Comparison of ENCODE assay signal across 8 cellular contexts in genomic region chr18:46555724-46556123, GRCh38.
A peak's percentile ranks its signal among the peaks of the same experiment; 100 is the strongest.
DNase-seq lines count a peak whose midpoint lies in the region; ATAC-seq, FAIRE-seq and TF ChIP-seq lines count a peak whose summit lies in the region.

No MANE protein-coding gene starts in this region.

- intact Hi-C loops in left cardiac atrium (cut with DNase I) (loop anchor here (2.0 to 5.0 kb wide), 2 partner anchors 102 to 103 kb away; partner anchors contain the start of gene LOXHD1 (in 1 of the 2)), testis (cut with DNase I; ENCODE audit: low total_unique reads) (no loop called here)

- TF ChIP-seq POLR2A in testis (IDR thresholded peaks at IDR 0.05) = no peak

- FAIRE-seq in GM18507 (lab: Jason Lieb, UNC) = no peak

- TF ChIP-seq CTCF in BJ (IDR thresholded peaks at IDR 0.05; ENCODE audit: insufficient read depth, low read depth, low read length) (peak; percentile 46), testis (IDR thresholded peaks at IDR 0.05) (peak in 2 of 3 experiments; percentile 15 to 17)

- H3K36me3 ChIP-seq in BJ (ENCODE audit: control insufficient read depth, insufficient read depth, low read length) (no peaks in the 10 kb centered on the region), testis (ENCODE audit: low read depth, missing control alignments) (no peaks in the 10 kb centered on the region)

- H3K27ac ChIP-seq in testis = no peak overlapping the region

- no peaks in the 10 kb centered on the region for H3K4me1 ChIP-seq in testis

- WGBS in testis, 2 donors = 64 to 80% methylated on average over 4 of the region's 4 CpGs

- POLR2A ChIA-PET in BJ (lab: Charles Lee) = no interaction called here

- no peaks in the 10 kb centered on the region for H3K9me3 ChIP-seq in testis

- no peaks in the 10 kb centered on the region for H3K27me3 ChIP-seq in BJ (ENCODE audit: control insufficient read depth, insufficient read depth, low read length)
- no peaks in the 10 kb centered on the region for H3K27me3 ChIP-seq in testis

- CTCF ChIA-PET in BJ (lab: Yijun Ruan, JAX) = interaction anchor here (0.8 to 2.1 kb wide), 3 partner anchors 22 to 102 kb away, joined by 3 to 10 read pairs (median 4); partner anchors contain the start of gene LOXHD1

- DNase-seq in BJ (ENCODE audit: low read depth) = no peak
- DNase-seq in GM18507 (ENCODE audit: extremely low spot score, insufficient read length, low read depth) = peak; percentile 32
- peak; percentile 48 for DNase-seq in RPMI7951 (ENCODE audit: low read depth)
- DNase-seq in left cardiac atrium = no peak
- DNase-seq in testis = no peak
- no peak for DNase-seq in NCI-H446 (lab: John Stamatoyannopoulos, UW)
- DNase-seq in GF-D8 (lab: John Stamatoyannopoulos, UW) = no peak

- H3K4me3 ChIP-seq in BJ (ENCODE audit: low read depth, low read length) (no peak overlapping the region), testis (no peak overlapping the region)

- ATAC-seq in left cardiac atrium = peak; percentile 44 to 65
- no peak for ATAC-seq in HG03095 (IDR thresholded peaks at IDR 0.05; ENCODE audit: unreplicated experiment)

Comparison
In these comparisons a context has a peak if more than half of its experiments do, and no peak if none do; other contexts are left out.
1. DNase-seq: peak in GM18507 (single experiment) and RPMI7951 (single experiment); none in BJ (single experiment), left cardiac atrium (single experiment), testis (single experiment), NCI-H446 (0 of 2) and GF-D8 (single experiment).